Comparison of ENCODE assay signal across 28 cellular contexts in genomic region chr12:48128800-48129199, GRCh38. TPM values are rescaled to one million over a fixed set of nuclear protein-coding genes. Genes with fewer than 3 reads are reported as not detected.
"Had no signal": no experiment of that assay in that cellular context is flagged by ENCODE, and none has a peak within 500 bp of the region (broad histone marks: within the 10 kb centered on the region; RNA-seq: fewer than 3 reads in every experiment).

No MANE protein-coding gene starts in this region.

- H3K9me3 ChIP-seq: heart right ventricle, left lung, neutrophil, ovary, sigmoid colon, suprapubic skin, tibial nerve had no signal

- H3K36me3 ChIP-seq: neutrophil, ovary had no signal

- H3K27me3 ChIP-seq: dorsolateral prefrontal cortex, heart right ventricle, left lung, neutrophil, ovary, sigmoid colon, suprapubic skin, tibial nerve had no signal

- DNase-seq: activated CD4-positive, alpha-beta memory T cell treated with anti-CD3 and anti-CD28 coated beads, Interleukin-2, amount 10 ng/mL, durations not matched to agents 7 days and 5 days; activated CD4-positive, alpha-beta T cell treated with anti-CD3 and anti-CD28 coated beads for 1 hour; activated CD4-positive, alpha-beta T cell treated with anti-CD3 and anti-CD28 coated beads, Interleukin-2, amount 10 ng/mL, durations not matched to agents 7 days and 5 days; activated CD8-positive, alpha-beta memory T cell treated with anti-CD3 and anti-CD28 coated beads, Interleukin-2, amount 50 U/mL, for 48 hours; activated gamma-delta T cell; activated naive CD4-positive, alpha-beta T cell treated with anti-CD3 and anti-CD28 coated beads, Interleukin-2, amount 10 ng/mL, durations not matched to agents 7 days and 5 days; activated T-cell treated with anti-CD3 and anti-CD28 coated beads, Interleukin-2, amount 50 U/mL, for 24 hours; amniotic stem cell; cerebellar nuclear complex; dorsolateral prefrontal cortex; effector memory CD4-positive, alpha-beta T cell; erythroblast; heart right ventricle; left lung; ovary; retina; sigmoid colon; stimulated activated naive CD4-positive, alpha-beta T cell; T-helper 2 cell had no signal

- H3K27me3 Mint-ChIP-seq: activated CD4-positive, alpha-beta memory T cell treated with anti-CD3 and anti-CD28 coated beads, Interleukin-2, amount 10 ng/mL, durations not matched to agents 7 days and 5 days; activated CD4-positive, alpha-beta T cell treated with anti-CD3 and anti-CD28 coated beads, Interleukin-2, amount 10 ng/mL, durations not matched to agents 7 days and 5 days; activated naive CD4-positive, alpha-beta T cell treated with anti-CD3 and anti-CD28 coated beads, Interleukin-2, amount 10 ng/mL, durations not matched to agents 7 days and 5 days; activated T-cell treated with anti-CD3 and anti-CD28 coated beads, Interleukin-2, amount 50 U/mL, for 24 hours; progenitor cell of endocrine pancreas had no signal

- H3K4me3 Mint-ChIP-seq: activated CD4-positive, alpha-beta memory T cell treated with anti-CD3 and anti-CD28 coated beads, Interleukin-2, amount 10 ng/mL, durations not matched to agents 7 days and 5 days; activated CD4-positive, alpha-beta T cell treated with anti-CD3 and anti-CD28 coated beads, Interleukin-2, amount 10 ng/mL, durations not matched to agents 7 days and 5 days; activated naive CD4-positive, alpha-beta T cell treated with anti-CD3 and anti-CD28 coated beads, Interleukin-2, amount 10 ng/mL, durations not matched to agents 7 days and 5 days; activated T-cell treated with anti-CD3 and anti-CD28 coated beads, Interleukin-2, amount 50 U/mL, for 24 hours; nephron; WTC11 had no signal

- H3K4me3 ChIP-seq: coronary artery, dorsolateral prefrontal cortex, heart right ventricle, left lung, lung, ovary, sigmoid colon, suprapubic skin, tibial nerve had no signal

- H3K4me1 Mint-ChIP-seq: activated CD4-positive, alpha-beta memory T cell treated with anti-CD3 and anti-CD28 coated beads, Interleukin-2, amount 10 ng/mL, durations not matched to agents 7 days and 5 days; activated CD4-positive, alpha-beta T cell treated with anti-CD3 and anti-CD28 coated beads, Interleukin-2, amount 10 ng/mL, durations not matched to agents 7 days and 5 days; activated naive CD4-positive, alpha-beta T cell treated with anti-CD3 and anti-CD28 coated beads, Interleukin-2, amount 10 ng/mL, durations not matched to agents 7 days and 5 days; WTC11 had no signal

- H3K4me1 ChIP-seq: left lung, suprapubic skin, tibial nerve had no signal

- H3K9me3 Mint-ChIP-seq: activated CD4-positive, alpha-beta memory T cell treated with anti-CD3 and anti-CD28 coated beads, Interleukin-2, amount 10 ng/mL, durations not matched to agents 7 days and 5 days; activated CD4-positive, alpha-beta T cell treated with anti-CD3 and anti-CD28 coated beads, Interleukin-2, amount 10 ng/mL, durations not matched to agents 7 days and 5 days; activated naive CD4-positive, alpha-beta T cell treated with anti-CD3 and anti-CD28 coated beads, Interleukin-2, amount 10 ng/mL, durations not matched to agents 7 days and 5 days; activated T-cell treated with anti-CD3 and anti-CD28 coated beads, Interleukin-2, amount 50 U/mL, for 24 hours; nephron; WTC11 had no signal

- H3K27ac ChIP-seq: coronary artery, dorsolateral prefrontal cortex, left lung, neutrophil, ovary, sigmoid colon, suprapubic skin, tibial nerve had no signal

- ATAC-seq: heart right ventricle, left lung, WTC11 had no signal

- H3K27ac Mint-ChIP-seq: activated CD4-positive, alpha-beta memory T cell treated with anti-CD3 and anti-CD28 coated beads, Interleukin-2, amount 10 ng/mL, durations not matched to agents 7 days and 5 days; activated CD4-positive, alpha-beta T cell treated with anti-CD3 and anti-CD28 coated beads, Interleukin-2, amount 10 ng/mL, durations not matched to agents 7 days and 5 days; activated naive CD4-positive, alpha-beta T cell treated with anti-CD3 and anti-CD28 coated beads, Interleukin-2, amount 10 ng/mL, durations not matched to agents 7 days and 5 days; activated T-cell treated with anti-CD3 and anti-CD28 coated beads, Interleukin-2, amount 50 U/mL, for 24 hours; nephron; progenitor cell of endocrine pancreas; WTC11 had no signal

RNA-seq across cellular contexts. Expression of gene CCDC184, which starts 54.6 kb away (rescaled TPM):
- total RNA-seq: bronchial epithelial cell had no signal
